8 cellular contexts compared by ENCODE assay signal in the genomic region with DNA sequence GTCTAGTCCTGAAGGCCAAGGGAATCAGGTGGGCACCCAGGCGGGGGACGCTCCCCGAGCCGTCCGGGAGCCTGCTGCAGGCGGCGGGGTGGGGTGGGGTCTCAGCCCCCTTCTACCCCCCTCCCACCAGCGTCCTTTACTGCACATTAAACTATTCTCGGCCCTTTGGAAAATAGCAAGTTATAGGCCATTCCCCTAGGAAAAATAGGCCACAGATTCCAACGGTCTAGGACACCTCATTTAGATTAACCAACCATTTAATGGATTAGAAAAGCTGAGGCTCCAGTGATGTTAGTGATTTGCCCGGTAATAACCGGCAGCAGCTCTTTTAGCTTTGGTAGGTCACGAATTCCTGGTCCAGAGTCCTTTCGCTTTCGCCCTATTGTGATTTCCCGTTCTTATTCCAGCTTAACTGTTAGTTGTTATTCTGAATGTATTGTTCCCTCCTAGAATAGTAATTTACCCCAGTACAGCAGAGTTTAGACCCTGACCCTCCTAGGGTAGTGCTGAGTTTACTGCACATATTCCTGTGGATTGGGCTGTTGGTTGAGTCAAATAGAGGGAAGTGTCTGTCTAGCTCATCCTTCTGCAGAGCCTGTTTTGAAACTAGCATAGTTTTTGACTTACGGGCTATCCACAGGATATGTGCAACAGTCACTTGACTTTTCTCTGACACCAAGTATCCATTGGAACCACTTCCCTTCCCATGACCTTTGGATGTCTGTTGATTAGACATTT. TPM values are rescaled to one million over a fixed set of nuclear protein-coding genes. Genes with fewer than 3 reads are reported as not detected.
DNase-seq lines count a peak whose midpoint lies in the region; ATAC-seq and TF ChIP-seq lines count a peak whose summit lies in the region.

No MANE protein-coding gene starts in this region.

- TF ChIP-seq CTCF in Panc1 (IDR thresholded peaks at IDR 0.05) (no peak), coronary artery (IDR thresholded peaks at IDR 0.05) (no peak), liver (IDR thresholded peaks at IDR 0.05; ENCODE audit: low read depth, low read length, missing input control) (no peak)

- H3K27me3 ChIP-seq in Panc1 (ENCODE audit: control insufficient read depth, insufficient read depth, low read length), result no peaks in the 10 kb centered on the region
- H3K27me3 ChIP-seq in liver (ENCODE audit: control insufficient read depth in 4 of 4, insufficient read depth in 4 of 4, low read length in 3 of 4), result no peaks in the 10 kb centered on the region

- H3K36me3 Mint-ChIP-seq in activated CD8-positive, alpha-beta memory T cell treated with anti-CD3 and anti-CD28 coated beads, Interleukin-2, amount 10 ng/mL, durations not matched to agents 7 days and 5 days, result peaks cover 35% of the 10 kb centered on the region

- H3K36me3 ChIP-seq in Panc1 (ENCODE audit: control insufficient read depth, insufficient read depth, low read length) (peaks cover 22% of the 10 kb centered on the region), liver (ENCODE audit: control insufficient read depth in 4 of 4, insufficient read depth in 3 of 4, low read depth in 1 of 4, low read length in 3 of 4) (peaks cover 2 to 14% (median 8%) of the 10 kb centered on the region in 4 donors)

- no TSS peak for BruUV-seq in Panc1 (replicated peaks; lab: Mats Ljungman, UMichigan)

- H3K9ac ChIP-seq in liver (ENCODE audit: low read depth in 1 of 2, low read length in 2 of 2), result peak overlapping the region; percentile 88 to 99

- peak overlapping the region; percentile 98 for H3K4me3 Mint-ChIP-seq in activated CD8-positive, alpha-beta memory T cell treated with anti-CD3 and anti-CD28 coated beads, Interleukin-2, amount 10 ng/mL, durations not matched to agents 7 days and 5 days

- peaks cover 35% of the 10 kb centered on the region for H3K4me1 ChIP-seq in Panc1 (ENCODE audit: control insufficient read depth, insufficient read depth, low read length)
- peaks cover 6 to 73% (median 55%) of the 10 kb centered on the region in 4 donors for H3K4me1 ChIP-seq in liver (ENCODE audit: control insufficient read depth in 4 of 4, insufficient read depth in 4 of 4, low read length in 3 of 4)

- H3K27ac ChIP-seq in Panc1 (ENCODE audit: low read length) (peak overlapping the region; percentile 94), coronary artery (peak overlapping the region; percentile 95 to 100), liver (ENCODE audit: low read depth in 1 of 2, low read length in 2 of 2) (peak overlapping the region; percentile 99 to 100)

- H3K27me3 Mint-ChIP-seq in activated CD8-positive, alpha-beta memory T cell treated with anti-CD3 and anti-CD28 coated beads, Interleukin-2, amount 10 ng/mL, durations not matched to agents 7 days and 5 days, result peaks cover 10% of the 10 kb centered on the region

- H3K9me3 Mint-ChIP-seq in activated CD8-positive, alpha-beta memory T cell treated with anti-CD3 and anti-CD28 coated beads, Interleukin-2, amount 10 ng/mL, durations not matched to agents 7 days and 5 days (ENCODE audit: low read depth), result no peaks in the 10 kb centered on the region

- H3K27ac Mint-ChIP-seq in activated CD8-positive, alpha-beta memory T cell treated with anti-CD3 and anti-CD28 coated beads, Interleukin-2, amount 10 ng/mL, durations not matched to agents 7 days and 5 days, result peak overlapping the region; percentile 89

- intact Hi-C loops in Panc1 (cut with micrococcal nuclease; ENCODE audit: unreplicated experiment), result no loop called here

- POLR2A ChIA-PET in Panc1 (lab: Charles Lee), result interaction anchor here (0.7 to 0.9 kb wide), 2 partner anchors 24 to 135 kb away, joined by 3 to 17 read pairs; no protein-coding TSS in a partner anchor

- CTCF ChIA-PET in activated CD8-positive, alpha-beta memory T cell treated with anti-CD3 and anti-CD28 coated beads, Interleukin-2, amount 10 ng/mL, durations not matched to agents 7 days and 5 days (lab: Charles Lee), result interaction anchor here (1.0 to 2.4 kb wide), 6 partner anchors 10 to 50 kb away, joined by 3 to 12 read pairs (median 6); no protein-coding TSS in a partner anchor
- CTCF ChIA-PET in Panc1 (lab: Charles Lee), result no interaction called here

- H3K9me3 ChIP-seq in Panc1 (ENCODE audit: control insufficient read depth, insufficient read depth, low read depth, low read length), result no peaks in the 10 kb centered on the region
- H3K9me3 ChIP-seq in liver (ENCODE audit: control insufficient read depth in 4 of 4, low read length in 3 of 4), result no peaks in the 10 kb centered on the region

- H3K4me1 Mint-ChIP-seq in activated CD8-positive, alpha-beta memory T cell treated with anti-CD3 and anti-CD28 coated beads, Interleukin-2, amount 10 ng/mL, durations not matched to agents 7 days and 5 days, result peaks cover 52% of the 10 kb centered on the region

- peak; percentile 43 for ATAC-seq in activated CD8-positive, alpha-beta memory T cell treated with anti-CD3 and anti-CD28 coated beads, Interleukin-2, amount 10 ng/mL, durations not matched to agents 7 days and 5 days
- ATAC-seq in HG02798 (IDR thresholded peaks at IDR 0.05; ENCODE audit: poor library complexity, unreplicated experiment), result peak; percentile 33
- peak; percentile 62 for ATAC-seq in Panc1

- in situ Hi-C loops in Panc1 (cut with HindIII; ENCODE audit: low pct_unique_long_range_greater_than_20kb, low sequenced_read_pairs), result no loop called here

- no peak for TF ChIP-seq RAD21 in liver (IDR thresholded peaks at IDR 0.05)

- WGBS in liver, result under 1% methylated on average over 17 of the region's 17 CpGs

- peak overlapping the region; percentile 65 to 71 for H3K4me3 ChIP-seq in Panc1 (ENCODE audit: low read depth in 2 of 2, low read length in 2 of 2)
- peak overlapping the region; percentile 97 for H3K4me3 ChIP-seq in coronary artery
- peak overlapping the region; percentile 71 to 97 (median 80) for H3K4me3 ChIP-seq in liver (ENCODE audit: low read depth in 1 of 3, low read length in 3 of 3)

- no peak for DNase-seq in activated CD8-positive, alpha-beta memory T cell treated with anti-CD3 and anti-CD28 coated beads, Interleukin-2, amount 10 ng/mL, durations not matched to agents 7 days and 5 days
- DNase-seq in activated CD8-positive, alpha-beta memory T cell treated with anti-CD3 and anti-CD28 coated beads, Interleukin-2, amount 50 U/mL, for 48 hours, result no peak
- no peak for DNase-seq in Panc1 (ENCODE audit: low read depth, low spot score)
- no peak for DNase-seq in coronary artery (ENCODE audit: low spot score)
- DNase-seq in superior temporal gyrus (ENCODE audit: extremely low spot score), result peak; percentile 82
- DNase-seq in NCI-H345 (lab: John Stamatoyannopoulos, UW), result no peak

TF ChIP-seq in liver, 16 proteins besides CTCF, POLR2A, EP300 and RAD21 (continues in another document):
- TF ChIP-seq JUND (IDR thresholded peaks at IDR 0.05) (no peak), YY1 (IDR thresholded peaks at IDR 0.05) (no peak), RXRA (IDR thresholded peaks at IDR 0.05) (peak in 1 of 2 donors; percentile 26), EGR1 (IDR thresholded peaks at IDR 0.05; ENCODE audit: low read depth in 2 of 2) (peak in 1 of 2 donors; percentile 16), HNF4A (conservative IDR thresholded peaks at IDR 0.05) (peak; percentile 39 to 67), REST (IDR thresholded peaks at IDR 0.05) (peak; percentile 52), HNF4G (IDR thresholded peaks at IDR 0.05) (peak; percentile 13), FOXA2 (IDR thresholded peaks at IDR 0.05) (no peak), FOXA1 (IDR thresholded peaks at IDR 0.05) (no peak), GABPA (IDR thresholded peaks at IDR 0.05 in 1 of 2, conservative IDR thresholded peaks at IDR 0.05 in 1 of 2) (no peak)

RNA-seq across cellular contexts. Expression of gene GSTO1, which starts 0.7 kb away (rescaled TPM):
- total RNA-seq in activated CD8-positive, alpha-beta memory T cell treated with anti-CD3 and anti-CD28 coated beads, Interleukin-2, amount 10 ng/mL, durations not matched to agents 7 days and 5 days, result 100 to 1,000 TPM; 128 to 161 TPM
- total RNA-seq in Panc1 (2021; ENCODE audit: unreplicated experiment) (134 TPM), liver (100 to 1,000 TPM; 137 to 156 TPM)
- polyA plus RNA-seq in Panc1 (2012; ENCODE audit: insufficient read length), result 123 TPM
- 100 to 1,000 TPM; 266 to 349 TPM for polyA plus RNA-seq in liver

RNA-seq across cellular contexts. Expression of gene GSTO2, which starts 13.6 kb away (rescaled TPM):
- total RNA-seq in activated CD8-positive, alpha-beta memory T cell treated with anti-CD3 and anti-CD28 coated beads, Interleukin-2, amount 10 ng/mL, durations not matched to agents 7 days and 5 days, result 1 to 10 TPM in 1 of 2 experiments, under 1 TPM in 1; 0.96 to 1.3 TPM
- total RNA-seq in Panc1 (2021; ENCODE audit: unreplicated experiment), result 28.5 TPM
- polyA plus RNA-seq in Panc1 (2012; ENCODE audit: insufficient read length), result 31.6 TPM
- 1 to 10 TPM; 1.0 to 4.6 TPM for total RNA-seq in liver
- 1 to 10 TPM; 1.6 to 1.8 TPM for polyA plus RNA-seq in liver

RNA-seq across cellular contexts. Expression of gene CFAP43, which starts 23.2 kb away (rescaled TPM):
- total RNA-seq in activated CD8-positive, alpha-beta memory T cell treated with anti-CD3 and anti-CD28 coated beads, Interleukin-2, amount 10 ng/mL, durations not matched to agents 7 days and 5 days, result not detected
- total RNA-seq in Panc1 (2021; ENCODE audit: unreplicated experiment) (0.21 TPM), liver (under 1 TPM; 0.17 to 0.33 TPM)
- 0.16 TPM for polyA plus RNA-seq in Panc1 (2012; ENCODE audit: insufficient read length)
- under 1 TPM; 0.10 to 0.13 TPM for polyA plus RNA-seq in liver
